Comparison of ENCODE assay signal across 8 cellular contexts in the genomic region with DNA sequence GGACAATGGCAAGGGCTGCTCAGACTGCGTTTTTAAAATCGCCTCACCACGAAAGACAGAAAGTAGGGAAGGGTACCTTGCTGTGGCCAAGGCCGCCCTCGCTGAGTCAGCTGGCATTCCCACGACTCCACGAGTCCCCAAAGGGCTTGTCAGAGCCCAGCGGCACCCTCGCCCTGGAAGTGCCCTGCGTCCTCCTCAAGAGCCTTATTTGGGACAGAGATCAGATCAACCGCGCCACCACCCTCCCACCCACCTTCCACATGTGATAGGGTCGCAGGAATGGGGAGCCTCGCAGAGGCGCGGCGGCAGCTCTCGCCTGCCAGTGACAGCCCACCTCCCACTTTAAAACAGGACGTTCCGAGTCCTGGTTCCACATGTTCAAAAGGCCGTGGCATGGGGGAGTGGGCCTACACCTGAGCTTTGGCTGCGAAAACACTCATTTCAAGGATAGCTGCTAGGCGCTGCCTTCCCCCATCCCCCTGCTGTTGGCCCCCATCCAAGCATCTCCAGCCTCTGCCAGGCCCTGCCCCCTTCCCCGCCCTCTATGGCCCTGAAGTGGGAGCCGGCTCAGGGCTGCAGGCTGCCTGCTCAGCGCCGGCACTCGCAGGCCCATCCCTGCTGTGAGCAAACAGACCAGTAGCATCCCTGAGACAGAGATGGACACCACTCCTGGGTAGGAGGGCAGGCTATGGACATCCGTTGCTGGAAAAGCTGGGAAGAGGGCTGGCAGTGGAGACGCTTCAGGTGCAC. TPM values are rescaled to one million over a fixed set of nuclear protein-coding genes. Genes with fewer than 3 reads are reported as not detected.
DNase-seq lines count a peak whose midpoint lies in the region; ATAC-seq and TF ChIP-seq lines count a peak whose summit lies in the region.

No MANE protein-coding gene starts in this region.

- H3K27ac Mint-ChIP-seq in T-helper 1 cell treated with Interleukin-12 subunit alpha and Interleukin-12 subunit beta and Interleukin-4 antibody, amounts not matched to agents 30 μg/mL and 1 μg/mL, for 36 hours, result no peak overlapping the region
- H3K27ac Mint-ChIP-seq in neural progenitor cell, result no peak overlapping the region

- H3K36me3 Mint-ChIP-seq in T-helper 1 cell treated with Interleukin-12 subunit alpha and Interleukin-12 subunit beta and Interleukin-4 antibody, amounts not matched to agents 30 μg/mL and 1 μg/mL, for 36 hours (ENCODE audit: low read depth), result no peaks in the 10 kb centered on the region
- H3K36me3 Mint-ChIP-seq in neural progenitor cell, result no peaks in the 10 kb centered on the region

- H3K4me3 Mint-ChIP-seq in T-helper 1 cell treated with Interleukin-12 subunit alpha and Interleukin-12 subunit beta and Interleukin-4 antibody, amounts not matched to agents 30 μg/mL and 1 μg/mL, for 36 hours, result peak overlapping the region; percentile 51
- peak overlapping the region; percentile 80 for H3K4me3 Mint-ChIP-seq in neural progenitor cell

- H3K4me3 ChIP-seq in esophagus (ENCODE audit: low read depth in 1 of 2, low read length in 2 of 2), result peak overlapping the region; percentile 40 to 78
- H3K4me3 ChIP-seq in neural progenitor cell, result peak overlapping the region; percentile 66

- peaks cover 25% of the 10 kb centered on the region for H3K27me3 Mint-ChIP-seq in T-helper 1 cell treated with Interleukin-12 subunit alpha and Interleukin-12 subunit beta and Interleukin-4 antibody, amounts not matched to agents 30 μg/mL and 1 μg/mL, for 36 hours (ENCODE audit: low read depth)
- H3K27me3 Mint-ChIP-seq in neural progenitor cell (ENCODE audit: insufficient read depth, low read depth), result peaks cover 9% of the 10 kb centered on the region

- peaks cover 3% of the 10 kb centered on the region for H3K4me1 Mint-ChIP-seq in T-helper 1 cell treated with Interleukin-12 subunit alpha and Interleukin-12 subunit beta and Interleukin-4 antibody, amounts not matched to agents 30 μg/mL and 1 μg/mL, for 36 hours (ENCODE audit: low read depth)
- peaks cover 13% of the 10 kb centered on the region for H3K4me1 Mint-ChIP-seq in neural progenitor cell

- no peak for TF ChIP-seq CTCF in neural progenitor cell (IDR thresholded peaks at IDR 0.05)

- no peak overlapping the region for H3K9ac ChIP-seq in neural progenitor cell

- peaks cover 8% of the 10 kb centered on the region for H3F3A ChIP-seq in neural progenitor cell (ENCODE audit: low read depth)

- H3K79me2 ChIP-seq in neural progenitor cell (ENCODE audit: low read depth), result no peaks in the 10 kb centered on the region

- H3K4me2 ChIP-seq in neural progenitor cell, result peak overlapping the region; percentile 81

- WGBS in esophagus, 2 donors, result 31 to 34% methylated on average over 30 of the region's 30 CpGs

- H4K20me1 ChIP-seq in neural progenitor cell (ENCODE audit: low read depth), result no peaks in the 10 kb centered on the region

- no peaks in the 10 kb centered on the region for H3K27me3 ChIP-seq in esophagus (ENCODE audit: control insufficient read depth in 1 of 2, insufficient read depth in 2 of 2, low read length in 2 of 2)
- H3K27me3 ChIP-seq in neural progenitor cell, result peaks cover 4% of the 10 kb centered on the region

- peaks cover 4 to 9% of the 10 kb centered on the region in 2 donors for H3K4me1 ChIP-seq in esophagus (ENCODE audit: control insufficient read depth in 2 of 2, insufficient read depth in 2 of 2, low read length in 1 of 2)
- peaks cover 30% of the 10 kb centered on the region for H3K4me1 ChIP-seq in neural progenitor cell

- H3K27ac ChIP-seq in esophagus (ENCODE audit: low read depth in 2 of 2, low read length in 1 of 2) (peak overlapping the region; percentile 35 to 93), neural progenitor cell (no peak overlapping the region)

- H3K9me3 Mint-ChIP-seq in T-helper 1 cell treated with Interleukin-12 subunit alpha and Interleukin-12 subunit beta and Interleukin-4 antibody, amounts not matched to agents 30 μg/mL and 1 μg/mL, for 36 hours, result no peaks in the 10 kb centered on the region
- no peaks in the 10 kb centered on the region for H3K9me3 Mint-ChIP-seq in neural progenitor cell

- peak overlapping the region; percentile 81 for H2AFZ ChIP-seq in neural progenitor cell (replicated peaks)

- H3K9me3 ChIP-seq in esophagus (ENCODE audit: control insufficient read depth in 2 of 2, insufficient read depth in 1 of 2, low read depth in 1 of 2, low read length in 1 of 2) (no peaks in the 10 kb centered on the region), neural progenitor cell (ENCODE audit: low read depth) (no peaks in the 10 kb centered on the region)

- DNase-seq in T-helper 1 cell (no peak), SHP77 treated with DMSO at 0.1 percent for 48 hours (lab: John Stamatoyannopoulos, UW) (peak; percentile 16), neural progenitor cell (ENCODE audit: low spot score) (peak; percentile 80), glomerular visceral epithelial cell (ENCODE audit: extremely low spot score) (no peak)
- no peak for DNase-seq in central memory CD4-positive, alpha-beta T cell

- no peaks in the 10 kb centered on the region for H3K36me3 ChIP-seq in esophagus (ENCODE audit: control insufficient read depth in 2 of 2, insufficient read depth in 2 of 2, low read length in 1 of 2)
- H3K36me3 ChIP-seq in neural progenitor cell, result no peaks in the 10 kb centered on the region

- no peak for ATAC-seq in HG02885 (IDR thresholded peaks at IDR 0.05; ENCODE audit: poor library complexity, unreplicated experiment)

RNA-seq across cellular contexts. Expression of a gene that starts 38.1 kb away (rescaled TPM):
- polyA plus RNA-seq in esophagus, result 10 to 100 TPM; 32.2 to 98.9 TPM
- total RNA-seq in neural progenitor cell (ENCODE audit: low replicate concordance), result 22.8 and 44.8 TPM in 2 replicates

RNA-seq across cellular contexts. Expression of a gene that starts 43.3 kb away (rescaled TPM):
- polyA plus RNA-seq in esophagus, result not detected
- total RNA-seq in neural progenitor cell (ENCODE audit: low replicate concordance), result not detected in 2 replicates

Comparison
In these comparisons a context has a peak if more than half of its experiments do, and no peak if none do; other contexts are left out.
1. DNase-seq: peak in SHP77 treated with DMSO at 0.1 percent for 48 hours (single experiment) and neural progenitor cell (single experiment); none in T-helper 1 cell (0 of 5), glomerular visceral epithelial cell (single experiment) and central memory CD4-positive, alpha-beta T cell (single experiment).